In genomic region chr14:98412431-98412830, GRCh38 we compare ENCODE assay signal across 22 cellular contexts.
A peak's percentile ranks its signal among the peaks of the same experiment; 100 is the strongest.
DNase-seq lines count a peak whose midpoint lies in the region; ATAC-seq and TF ChIP-seq lines count a peak whose summit lies in the region.
"Had no signal": no experiment of that assay in that cellular context is flagged by ENCODE, and none has a peak within 500 bp of the region (broad histone marks: within the 10 kb centered on the region; RNA-seq: fewer than 3 reads in every experiment).

No MANE protein-coding gene starts in this region.

- peaks cover 38% of the 10 kb centered on the region for H3K4me1 Mint-ChIP-seq in CD8-positive, alpha-beta T cell (ENCODE audit: low read depth)
- H3K4me1 Mint-ChIP-seq in central memory CD8-positive, alpha-beta T cell, result no peaks in the 10 kb centered on the region
- H3K4me1 Mint-ChIP-seq: CD14-positive monocyte had no signal

- H3K4me3 Mint-ChIP-seq in CD8-positive, alpha-beta T cell, result no peak overlapping the region
- no peak overlapping the region for H3K4me3 Mint-ChIP-seq in central memory CD8-positive, alpha-beta T cell
- H3K4me3 Mint-ChIP-seq: CD14-positive monocyte; CD4-positive, alpha-beta T cell had no signal

- POLR2A ChIA-PET in CD8-positive, alpha-beta T cell (lab: Charles Lee), result interaction anchor here (0.7 kb wide), 1 partner anchor 262 kb away, joined by 3 read pairs; no protein-coding TSS in a partner anchor

- no peaks in the 10 kb centered on the region for H3K27me3 Mint-ChIP-seq in CD8-positive, alpha-beta T cell (ENCODE audit: low read depth)
- no peaks in the 10 kb centered on the region for H3K27me3 Mint-ChIP-seq in central memory CD8-positive, alpha-beta T cell
- H3K27me3 Mint-ChIP-seq: CD4-positive, alpha-beta T cell had no signal

- TF ChIP-seq CTCF in CD8-positive, alpha-beta T cell (IDR thresholded peaks at IDR 0.05), result no peak

- H3K9me3 ChIP-seq in CD8-positive, alpha-beta T cell (ENCODE audit: low read length), result no peaks in the 10 kb centered on the region
- H3K9me3 ChIP-seq: A549, BE2C, Caco-2 had no signal

- no peak for ATAC-seq in CD8-positive, alpha-beta T cell
- ATAC-seq in central memory CD8-positive, alpha-beta T cell (replicated peaks; ENCODE audit: extremely low read depth, poor library complexity, severe bottlenecking), result no peak
- ATAC-seq: A549, GM12878 had no signal

- H3K27ac ChIP-seq in CD8-positive, alpha-beta T cell (ENCODE audit: low read depth, low read length), result no peak overlapping the region
- H3K27ac ChIP-seq: A549, GM23248 had no signal

- DNase-seq in NCI-H2171 treated with DMSO at 0.1 percent for 48 hours (lab: John Stamatoyannopoulos, UW), result peak; percentile 78
- no peak for DNase-seq in NCI-H2171 (lab: John Stamatoyannopoulos, UW)
- DNase-seq in CD8-positive, alpha-beta T cell, result no peak
- DNase-seq in central memory CD8-positive, alpha-beta T cell (ENCODE audit: low spot score in 2 of 2), result no peak
- DNase-seq in NCI-H187 (lab: John Stamatoyannopoulos, UW), result no peak
- no peak for DNase-seq in DMS79 treated with DMSO at 0.1 percent for 48 hours (lab: John Stamatoyannopoulos, UW)
- no peak for DNase-seq in SKM-1 treated with dmso at 0.1 percent for 144 hours (lab: John Stamatoyannopoulos, UW; ENCODE audit: unreplicated experiment)
- DNase-seq: 8988T; ACHN; AML-193; BE2C; Caco-2; CD4-positive, alpha-beta T cell; DMS153; EL; GDM1; GM23248; H7; HCEC 1CT had no signal

- H3K4me1 ChIP-seq in CD8-positive, alpha-beta T cell (ENCODE audit: insufficient read depth, low read length), result peaks cover 7% of the 10 kb centered on the region
- H3K4me1 ChIP-seq: A549, BE2C, Caco-2 had no signal

- CTCF ChIA-PET in CD8-positive, alpha-beta T cell (lab: Charles Lee), result no interaction called here

- H3K36me3 Mint-ChIP-seq in CD8-positive, alpha-beta T cell, result no peaks in the 10 kb centered on the region
- peaks cover 1% of the 10 kb centered on the region for H3K36me3 Mint-ChIP-seq in central memory CD8-positive, alpha-beta T cell (ENCODE audit: insufficient read depth)
- H3K36me3 Mint-ChIP-seq: CD14-positive monocyte had no signal

- intact Hi-C loops in CD8-positive, alpha-beta T cell (cut with DNase I, micrococcal nuclease), result no loop called here

- no peaks in the 10 kb centered on the region for H3K27me3 ChIP-seq in CD8-positive, alpha-beta T cell (ENCODE audit: insufficient read depth, low read length)
- H3K27me3 ChIP-seq: BE2C had no signal

- peaks cover 3% of the 10 kb centered on the region for H3K9me3 Mint-ChIP-seq in CD8-positive, alpha-beta T cell
- H3K9me3 Mint-ChIP-seq in central memory CD8-positive, alpha-beta T cell, result no peaks in the 10 kb centered on the region
- H3K9me3 Mint-ChIP-seq: CD4-positive, alpha-beta T cell had no signal

- H3K4me3 ChIP-seq in CD8-positive, alpha-beta T cell (ENCODE audit: low read depth, low read length), result no peak overlapping the region
- H3K4me3 ChIP-seq: A549, GM12878, GM23248 had no signal

- H3K27ac Mint-ChIP-seq in CD8-positive, alpha-beta T cell, result peak overlapping the region; percentile 20
- peak overlapping the region; percentile 17 for H3K27ac Mint-ChIP-seq in central memory CD8-positive, alpha-beta T cell (ENCODE audit: low read depth)
- H3K27ac Mint-ChIP-seq: CD14-positive monocyte; CD4-positive, alpha-beta T cell had no signal

- H3K36me3 ChIP-seq in CD8-positive, alpha-beta T cell (ENCODE audit: insufficient read depth, low read length), result no peaks in the 10 kb centered on the region
- H3K36me3 ChIP-seq: BE2C had no signal
